18 cellular contexts compared by ENCODE assay signal in the genomic region with DNA sequence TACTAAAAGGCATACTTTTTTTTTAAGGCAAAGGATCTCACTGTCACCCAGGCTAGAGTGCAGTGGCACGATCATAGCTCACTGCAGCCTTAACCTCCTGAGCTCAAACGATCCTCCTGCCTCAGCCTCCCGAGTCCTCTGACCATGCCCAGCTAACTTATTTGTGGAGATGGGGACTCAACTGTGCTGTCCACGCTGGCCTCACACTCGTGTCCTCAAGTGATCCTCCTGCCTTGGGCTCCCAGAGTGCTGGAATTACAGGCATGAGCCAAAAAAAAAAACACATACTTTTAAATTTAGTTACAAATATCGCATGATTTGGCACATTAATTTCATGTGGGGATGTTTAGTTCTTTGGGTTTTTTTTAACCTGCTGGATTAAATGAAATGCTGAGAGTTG.
DNase-seq lines count a peak whose midpoint lies in the region; ATAC-seq and TF ChIP-seq lines count a peak whose summit lies in the region.
"Had no signal": no experiment of that assay in that cellular context is flagged by ENCODE, and none has a peak within 500 bp of the region (broad histone marks: within the 10 kb centered on the region; RNA-seq: fewer than 3 reads in every experiment).

No MANE protein-coding gene starts in this region.

- DNase-seq in T-helper 1 cell (no peak), DND-41 (no peak), mesenteric fat pad (ENCODE audit: low spot score) (peak; percentile 37), erythroblast (lab: John Stamatoyannopoulos, UW) (no peak), globus pallidus (ENCODE audit: low spot score) (no peak), NCI-H69 (lab: John Stamatoyannopoulos, UW) (no peak)
- no peak for DNase-seq in activated naive CD8-positive, alpha-beta T cell treated with anti-CD3 and anti-CD28 coated beads for 36 hours
- DNase-seq: BE2C, foreskin fibroblast, GOT3, hypothalamus, NCI-H1105 treated with DMSO at 0.1 percent for 48 hours, NCI-H510A treated with DMSO at 0.1 percent for 48 hours, ovary, right lobe of liver had no signal

- TF ChIP-seq POLR2A in erythroblast (IDR thresholded peaks at IDR 0.05; ENCODE audit: low read length) = no peak

- H3K4me1 Mint-ChIP-seq in T-helper 1 cell treated with Interleukin-12 subunit alpha and Interleukin-12 subunit beta and Interleukin-4 antibody, amounts not matched to agents 30 μg/mL and 1 μg/mL, for 36 hours (ENCODE audit: low read depth) = peaks cover 75% of the 10 kb centered on the region
- H3K4me1 Mint-ChIP-seq in activated naive CD8-positive, alpha-beta T cell treated with anti-CD3 and anti-CD28 coated beads for 36 hours = peaks cover 78% of the 10 kb centered on the region

- H3K9me3 ChIP-seq in DND-41 (ENCODE audit: insufficient read depth, low read length, severe bottlenecking) = peaks cover 3% of the 10 kb centered on the region
- H3K9me3 ChIP-seq: BE2C, lower lobe of right lung, ovary, right lobe of liver had no signal

- H3K4me3 Mint-ChIP-seq in T-helper 1 cell treated with Interleukin-12 subunit alpha and Interleukin-12 subunit beta and Interleukin-4 antibody, amounts not matched to agents 30 μg/mL and 1 μg/mL, for 36 hours = no peak overlapping the region
- no peak overlapping the region for H3K4me3 Mint-ChIP-seq in activated naive CD8-positive, alpha-beta T cell treated with anti-CD3 and anti-CD28 coated beads for 36 hours

- H3K27me3 ChIP-seq in DND-41 (ENCODE audit: insufficient read depth, low read length, poor library complexity) = no peaks in the 10 kb centered on the region
- H3K27me3 ChIP-seq: BE2C, ovary, right lobe of liver had no signal

- H3K36me3 ChIP-seq in DND-41 (ENCODE audit: insufficient read depth, low read length) = peaks cover 16% of the 10 kb centered on the region; the same call in 1 of the 2 replicates
- H3K36me3 ChIP-seq: BE2C, ovary, right lobe of liver had no signal

- TF ChIP-seq CTCF in DND-41 (IDR thresholded peaks at IDR 0.05; ENCODE audit: borderline replicate concordance, extremely low read depth, low read length, poor library complexity, severe bottlenecking) = no peak

- peak overlapping the region; percentile 90 for H3K27ac Mint-ChIP-seq in T-helper 1 cell treated with Interleukin-12 subunit alpha and Interleukin-12 subunit beta and Interleukin-4 antibody, amounts not matched to agents 30 μg/mL and 1 μg/mL, for 36 hours
- peak overlapping the region; percentile 65 for H3K27ac Mint-ChIP-seq in activated naive CD8-positive, alpha-beta T cell treated with anti-CD3 and anti-CD28 coated beads for 36 hours

- H3K9me3 Mint-ChIP-seq in T-helper 1 cell treated with Interleukin-12 subunit alpha and Interleukin-12 subunit beta and Interleukin-4 antibody, amounts not matched to agents 30 μg/mL and 1 μg/mL, for 36 hours = peaks cover 12% of the 10 kb centered on the region
- peaks cover 9% of the 10 kb centered on the region for H3K9me3 Mint-ChIP-seq in activated naive CD8-positive, alpha-beta T cell treated with anti-CD3 and anti-CD28 coated beads for 36 hours

- no peak overlapping the region for H3K4me3 ChIP-seq in DND-41 (ENCODE audit: low read depth in 1 of 2, low read length in 2 of 2)
- H3K4me3 ChIP-seq: lower lobe of right lung, ovary, right lobe of liver had no signal

- H3K27me3 Mint-ChIP-seq in T-helper 1 cell treated with Interleukin-12 subunit alpha and Interleukin-12 subunit beta and Interleukin-4 antibody, amounts not matched to agents 30 μg/mL and 1 μg/mL, for 36 hours (ENCODE audit: low read depth) = no peaks in the 10 kb centered on the region
- no peaks in the 10 kb centered on the region for H3K27me3 Mint-ChIP-seq in activated naive CD8-positive, alpha-beta T cell treated with anti-CD3 and anti-CD28 coated beads for 36 hours

- 0 out of 2 replicates have a peak overlapping the region, but pooled peaks have one; percentile 43 for H3K9ac ChIP-seq in DND-41 (ENCODE audit: low read depth, low read length)

- peaks cover 35% of the 10 kb centered on the region for H3K36me3 Mint-ChIP-seq in T-helper 1 cell treated with Interleukin-12 subunit alpha and Interleukin-12 subunit beta and Interleukin-4 antibody, amounts not matched to agents 30 μg/mL and 1 μg/mL, for 36 hours (ENCODE audit: low read depth)
- peaks cover 40% of the 10 kb centered on the region for H3K36me3 Mint-ChIP-seq in activated naive CD8-positive, alpha-beta T cell treated with anti-CD3 and anti-CD28 coated beads for 36 hours

- H3K27ac ChIP-seq in DND-41 (ENCODE audit: low read length) = peak overlapping the region; percentile 86
- H3K27ac ChIP-seq: 22Rv1, lower lobe of right lung, ovary, right lobe of liver had no signal

- peaks cover 59% of the 10 kb centered on the region for H3K79me2 ChIP-seq in DND-41 (ENCODE audit: insufficient read depth, low read length)

- H4K20me1 ChIP-seq in DND-41 (ENCODE audit: insufficient read depth, low read length) = no peaks in the 10 kb centered on the region

- ATAC-seq in DND-41 (ENCODE audit: insufficient read depth, low read depth) = no peak
- ATAC-seq: lower lobe of right lung, right lobe of liver had no signal

- peaks cover 75% of the 10 kb centered on the region for H3K4me1 ChIP-seq in DND-41 (ENCODE audit: insufficient read depth, low read length)
- H3K4me1 ChIP-seq: right lobe of liver had no signal

- H2AFZ ChIP-seq in DND-41 (ENCODE audit: low read depth, low read length) = no peak overlapping the region

- no peak overlapping the region for H3K4me2 ChIP-seq in DND-41 (ENCODE audit: insufficient read depth, low read length)
